Comparison of ENCODE assay signal across 2 cellular contexts in genomic region chr11:125951731-125952130, GRCh38.
TF ChIP-seq lines count a peak whose summit lies in the region.

No MANE protein-coding gene starts in this region.

TF ChIP-seq in HEK293, 187 proteins besides CTCF, POLR2A, EP300 and RAD21:
- TF ChIP-seq ZBTB7A (tag by site-specific recombination; IDR thresholded peaks at IDR 0.05; ENCODE audit: low read depth) = no peak
- peak; percentile 82 for TF ChIP-seq ZIC2 (tag by site-specific recombination; IDR thresholded peaks at IDR 0.05)

TF ChIP-seq in H1, 55 proteins besides CTCF, POLR2A, EP300 and RAD21:
- TF ChIP-seq SIRT6 (IDR thresholded peaks at IDR 0.05; ENCODE audit: low read length) (no peak), TCF12 (IDR thresholded peaks at IDR 0.05; ENCODE audit: low read depth, low read length) (no peak), RFX5 (IDR thresholded peaks at IDR 0.05; ENCODE audit: borderline replicate concordance, low read depth, low read length) (no peak), TEAD4 (IDR thresholded peaks at IDR 0.05; ENCODE audit: low read depth, low read length) (no peak), CTBP2 (IDR thresholded peaks at IDR 0.05; ENCODE audit: borderline replicate concordance, insufficient read depth, insufficient read length, low read length) (no peak), YY1 (IDR thresholded peaks at IDR 0.05; ENCODE audit: low read depth, low read length) (no peak), MAFK (IDR thresholded peaks at IDR 0.05; ENCODE audit: low read depth, low read length) (no peak), BACH1 (IDR thresholded peaks at IDR 0.05; ENCODE audit: low read length) (no peak), HDAC2 (IDR thresholded peaks at IDR 0.05; ENCODE audit: borderline replicate concordance in 1 of 2, low read depth in 2 of 2, low read length in 2 of 2) (no peak), NRF1 (IDR thresholded peaks at IDR 0.05; ENCODE audit: low read depth, low read length) (no peak), BRCA1 (IDR thresholded peaks at IDR 0.05; ENCODE audit: low read depth, low read length) (no peak)
- TF ChIP-seq, protein P1, sequence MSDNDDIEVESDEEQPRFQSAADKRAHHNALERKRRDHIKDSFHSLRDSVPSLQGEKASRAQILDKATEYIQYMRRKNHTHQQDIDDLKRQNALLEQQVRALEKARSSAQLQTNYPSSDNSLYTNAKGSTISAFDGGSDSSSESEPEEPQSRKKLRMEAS (IDR thresholded peaks at IDR 0.05) = no peak
TF ChIP-seq in H1: peak in this region for 0.
